In the genomic region with DNA sequence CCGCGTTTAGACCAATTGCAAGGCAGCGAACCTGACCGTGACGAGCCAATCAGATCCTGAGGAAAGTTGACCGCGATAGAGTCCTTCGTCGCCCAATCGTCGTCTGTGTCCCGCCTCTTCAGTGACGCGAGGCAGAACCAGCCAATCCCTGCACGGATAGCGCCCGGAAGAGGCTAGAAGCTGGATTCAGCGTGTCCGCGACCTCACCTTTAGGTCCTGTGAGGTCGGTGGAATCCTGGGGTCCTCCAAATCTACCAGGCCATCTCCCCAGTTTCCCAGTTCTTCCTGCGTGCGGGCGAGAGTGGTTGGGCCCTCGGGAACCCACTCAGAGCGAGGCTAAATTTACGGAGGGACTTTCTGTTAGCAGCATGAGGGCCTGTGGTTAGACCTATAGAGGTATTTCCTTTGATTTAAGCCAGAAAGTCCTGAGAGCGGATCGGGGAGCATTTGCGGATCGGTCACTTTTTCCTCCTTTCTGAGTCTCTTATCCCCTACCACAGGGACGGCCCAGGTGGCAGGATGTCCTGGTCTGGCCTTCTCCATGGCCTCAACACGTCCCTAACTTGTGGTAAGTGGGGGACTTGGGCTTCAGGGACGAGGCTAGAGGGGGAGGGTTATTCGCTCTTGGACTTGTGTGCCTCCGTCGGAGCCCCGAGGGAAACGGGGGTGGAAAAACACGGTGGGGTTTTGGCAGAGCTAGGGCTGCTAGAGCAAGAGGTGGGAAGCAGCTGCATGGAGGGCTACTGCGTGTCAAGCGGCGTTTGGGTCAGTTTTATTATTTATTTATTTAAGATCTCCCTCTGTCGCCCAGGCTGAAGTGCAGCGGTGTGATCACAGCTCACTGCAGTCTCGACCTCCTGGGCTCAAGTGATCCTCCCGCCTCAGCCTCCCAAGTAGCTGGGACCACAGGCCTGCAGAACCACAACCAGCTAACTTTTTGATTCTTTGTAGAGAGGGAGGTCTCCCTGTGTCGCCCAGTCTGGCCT, we compare ENCODE assay signal across 1 cellular context.
TF ChIP-seq lines count a peak whose summit lies in the region.

Gene MRPS12, plus strand, starts transcription at position 169 of the 986 bp plus-strand sequence. Its CDS starts 351 bp downstream, at position 520.

TF ChIP-seq in GM12878, 131 proteins besides CTCF, POLR2A, EP300 and RAD21 (continued from another document and continues in another):
- peak; percentile 75 for TF ChIP-seq CEBPZ (IDR thresholded peaks at IDR 0.05; ENCODE audit: low read depth, low read length)
- TF ChIP-seq, protein P1, sequence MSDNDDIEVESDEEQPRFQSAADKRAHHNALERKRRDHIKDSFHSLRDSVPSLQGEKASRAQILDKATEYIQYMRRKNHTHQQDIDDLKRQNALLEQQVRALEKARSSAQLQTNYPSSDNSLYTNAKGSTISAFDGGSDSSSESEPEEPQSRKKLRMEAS (IDR thresholded peaks at IDR 0.05; ENCODE audit: low read depth, low read length), result peak; percentile 42; the same call in 1 of the 2 replicates
- no peak for TF ChIP-seq ZNF24 (IDR thresholded peaks at IDR 0.05)
- TF ChIP-seq MEF2B (IDR thresholded peaks at IDR 0.05; ENCODE audit: partially characterized antibody, poor library complexity, severe bottlenecking), result no peak
- TF ChIP-seq HCFC1 (IDR thresholded peaks at IDR 0.05; ENCODE audit: low read length), result no peak
- TF ChIP-seq CEBPB (IDR thresholded peaks at IDR 0.05; ENCODE audit: borderline replicate concordance in 1 of 2, low read depth in 2 of 2, low read length in 2 of 2), result no peak
- TF ChIP-seq MEF2A (IDR thresholded peaks at IDR 0.05; ENCODE audit: insufficient read depth, low read depth, low read length), result no peak
- TF ChIP-seq, protein P2, sequence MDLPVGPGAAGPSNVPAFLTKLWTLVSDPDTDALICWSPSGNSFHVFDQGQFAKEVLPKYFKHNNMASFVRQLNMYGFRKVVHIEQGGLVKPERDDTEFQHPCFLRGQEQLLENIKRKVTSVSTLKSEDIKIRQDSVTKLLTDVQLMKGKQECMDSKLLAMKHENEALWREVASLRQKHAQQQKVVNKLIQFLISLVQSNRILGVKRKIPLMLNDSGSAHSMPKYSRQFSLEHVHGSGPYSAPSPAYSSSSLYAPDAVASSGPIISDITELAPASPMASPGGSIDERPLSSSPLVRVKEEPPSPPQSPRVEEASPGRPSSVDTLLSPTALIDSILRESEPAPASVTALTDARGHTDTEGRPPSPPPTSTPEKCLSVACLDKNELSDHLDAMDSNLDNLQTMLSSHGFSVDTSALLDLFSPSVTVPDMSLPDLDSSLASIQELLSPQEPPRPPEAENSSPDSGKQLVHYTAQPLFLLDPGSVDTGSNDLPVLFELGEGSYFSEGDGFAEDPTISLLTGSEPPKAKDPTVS (IDR thresholded peaks at IDR 0.05; ENCODE audit: low read depth, low read length), result no peak
- TF ChIP-seq E4F1 (IDR thresholded peaks at IDR 0.05; ENCODE audit: borderline replicate concordance, partially characterized antibody), result peak; percentile 18
- TF ChIP-seq NFYA (IDR thresholded peaks at IDR 0.05; ENCODE audit: borderline replicate concordance, low read depth, low read length), result peak; percentile 75
- TF ChIP-seq, protein P3, sequence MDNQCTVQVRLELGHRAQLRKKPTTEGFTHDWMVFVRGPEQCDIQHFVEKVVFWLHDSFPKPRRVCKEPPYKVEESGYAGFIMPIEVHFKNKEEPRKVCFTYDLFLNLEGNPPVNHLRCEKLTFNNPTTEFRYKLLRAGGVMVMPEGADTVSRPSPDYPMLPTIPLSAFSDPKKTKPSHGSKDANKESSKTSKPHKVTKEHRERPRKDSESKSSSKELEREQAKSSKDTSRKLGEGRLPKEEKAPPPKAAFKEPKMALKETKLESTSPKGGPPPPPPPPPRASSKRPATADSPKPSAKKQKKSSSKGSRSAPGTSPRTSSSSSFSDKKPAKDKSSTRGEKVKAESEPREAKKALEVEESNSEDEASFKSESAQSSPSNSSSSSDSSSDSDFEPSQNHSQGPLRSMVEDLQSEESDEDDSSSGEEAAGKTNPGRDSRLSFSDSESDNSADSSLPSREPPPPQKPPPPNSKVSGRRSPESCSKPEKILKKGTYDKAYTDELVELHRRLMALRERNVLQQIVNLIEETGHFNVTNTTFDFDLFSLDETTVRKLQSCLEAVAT (IDR thresholded peaks at IDR 0.05), result no peak
- no peak for TF ChIP-seq DPF2 (IDR thresholded peaks at IDR 0.05)
- TF ChIP-seq BACH1 (IDR thresholded peaks at IDR 0.05; ENCODE audit: borderline replicate concordance), result no peak
- no peak for TF ChIP-seq SREBF2 (IDR thresholded peaks at IDR 0.05; ENCODE audit: low read length)
- TF ChIP-seq RAD51 (IDR thresholded peaks at IDR 0.05), result no peak
- TF ChIP-seq SMARCA5 (IDR thresholded peaks at IDR 0.05), result peak; percentile 61
- TF ChIP-seq BCLAF1 (IDR thresholded peaks at IDR 0.05), result no peak
- TF ChIP-seq, protein P4, sequence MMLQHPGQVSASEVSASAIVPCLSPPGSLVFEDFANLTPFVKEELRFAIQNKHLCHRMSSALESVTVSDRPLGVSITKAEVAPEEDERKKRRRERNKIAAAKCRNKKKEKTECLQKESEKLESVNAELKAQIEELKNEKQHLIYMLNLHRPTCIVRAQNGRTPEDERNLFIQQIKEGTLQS (IDR thresholded peaks at IDR 0.05; ENCODE audit: borderline replicate concordance, extremely low read depth, low read depth, low read length), result no peak
- TF ChIP-seq SIN3A (IDR thresholded peaks at IDR 0.05; ENCODE audit: low read depth, low read length), result no peak; the same call in none of the 2 replicates
- TF ChIP-seq YY1 (IDR thresholded peaks at IDR 0.05; ENCODE audit: low read depth, low read length), result no peak
- TF ChIP-seq LARP7 (IDR thresholded peaks at IDR 0.05), result no peak
- 0 out of 2 replicates have a peak, but pooled peaks have one; percentile 59 for TF ChIP-seq RB1 (IDR thresholded peaks at IDR 0.05; ENCODE audit: borderline replicate concordance)
- peak; percentile 76 for TF ChIP-seq NR2F1 (conservative IDR thresholded peaks at IDR 0.05)
- TF ChIP-seq ATF2 (IDR thresholded peaks at IDR 0.05; ENCODE audit: low read length), result no peak
- TF ChIP-seq SPI1 (IDR thresholded peaks at IDR 0.05; ENCODE audit: borderline replicate concordance, insufficient read depth, low read depth, low read length), result no peak
- no peak; a peak in 1 of 4 replicates for TF ChIP-seq IKZF2 (IDR thresholded peaks at IDR 0.05)
- TF ChIP-seq ZNF622 (IDR thresholded peaks at IDR 0.05), result no peak
- TF ChIP-seq, protein P5, sequence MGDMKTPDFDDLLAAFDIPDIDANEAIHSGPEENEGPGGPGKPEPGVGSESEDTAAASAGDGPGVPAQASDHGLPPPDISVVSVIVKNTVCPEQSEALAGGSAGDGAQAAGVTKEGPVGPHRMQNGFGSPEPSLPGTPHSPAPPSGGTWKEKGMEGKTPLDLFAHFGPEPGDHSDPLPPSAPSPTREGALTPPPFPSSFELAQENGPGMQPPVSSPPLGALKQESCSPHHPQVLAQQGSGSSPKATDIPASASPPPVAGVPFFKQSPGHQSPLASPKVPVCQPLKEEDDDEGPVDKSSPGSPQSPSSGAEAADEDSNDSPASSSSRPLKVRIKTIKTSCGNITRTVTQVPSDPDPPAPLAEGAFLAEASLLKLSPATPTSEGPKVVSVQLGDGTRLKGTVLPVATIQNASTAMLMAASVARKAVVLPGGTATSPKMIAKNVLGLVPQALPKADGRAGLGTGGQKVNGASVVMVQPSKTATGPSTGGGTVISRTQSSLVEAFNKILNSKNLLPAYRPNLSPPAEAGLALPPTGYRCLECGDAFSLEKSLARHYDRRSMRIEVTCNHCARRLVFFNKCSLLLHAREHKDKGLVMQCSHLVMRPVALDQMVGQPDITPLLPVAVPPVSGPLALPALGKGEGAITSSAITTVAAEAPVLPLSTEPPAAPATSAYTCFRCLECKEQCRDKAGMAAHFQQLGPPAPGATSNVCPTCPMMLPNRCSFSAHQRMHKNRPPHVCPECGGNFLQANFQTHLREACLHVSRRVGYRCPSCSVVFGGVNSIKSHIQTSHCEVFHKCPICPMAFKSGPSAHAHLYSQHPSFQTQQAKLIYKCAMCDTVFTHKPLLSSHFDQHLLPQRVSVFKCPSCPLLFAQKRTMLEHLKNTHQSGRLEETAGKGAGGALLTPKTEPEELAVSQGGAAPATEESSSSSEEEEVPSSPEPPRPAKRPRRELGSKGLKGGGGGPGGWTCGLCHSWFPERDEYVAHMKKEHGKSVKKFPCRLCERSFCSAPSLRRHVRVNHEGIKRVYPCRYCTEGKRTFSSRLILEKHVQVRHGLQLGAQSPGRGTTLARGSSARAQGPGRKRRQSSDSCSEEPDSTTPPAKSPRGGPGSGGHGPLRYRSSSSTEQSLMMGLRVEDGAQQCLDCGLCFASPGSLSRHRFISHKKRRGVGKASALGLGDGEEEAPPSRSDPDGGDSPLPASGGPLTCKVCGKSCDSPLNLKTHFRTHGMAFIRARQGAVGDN (IDR thresholded peaks at IDR 0.05), result peak; percentile 38
- TF ChIP-seq SP1 (IDR thresholded peaks at IDR 0.05; ENCODE audit: low read depth, low read length), result peak; percentile 95
- no peak for TF ChIP-seq ZNF384 (IDR thresholded peaks at IDR 0.05; ENCODE audit: borderline replicate concordance, low read depth, low read length)
- no peak for TF ChIP-seq RELA (IDR thresholded peaks at IDR 0.05; ENCODE audit: borderline replicate concordance, partially characterized antibody)
- TF ChIP-seq, protein P6, sequence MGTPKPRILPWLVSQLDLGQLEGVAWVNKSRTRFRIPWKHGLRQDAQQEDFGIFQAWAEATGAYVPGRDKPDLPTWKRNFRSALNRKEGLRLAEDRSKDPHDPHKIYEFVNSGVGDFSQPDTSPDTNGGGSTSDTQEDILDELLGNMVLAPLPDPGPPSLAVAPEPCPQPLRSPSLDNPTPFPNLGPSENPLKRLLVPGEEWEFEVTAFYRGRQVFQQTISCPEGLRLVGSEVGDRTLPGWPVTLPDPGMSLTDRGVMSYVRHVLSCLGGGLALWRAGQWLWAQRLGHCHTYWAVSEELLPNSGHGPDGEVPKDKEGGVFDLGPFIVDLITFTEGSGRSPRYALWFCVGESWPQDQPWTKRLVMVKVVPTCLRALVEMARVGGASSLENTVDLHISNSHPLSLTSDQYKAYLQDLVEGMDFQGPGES (IDR thresholded peaks at IDR 0.05), result peak; percentile 75; the same call in 1 of the 2 replicates
- TF ChIP-seq TARDBP (IDR thresholded peaks at IDR 0.05; ENCODE audit: borderline replicate concordance), result no peak
- TF ChIP-seq KLF5 (IDR thresholded peaks at IDR 0.05; ENCODE audit: partially characterized antibody), result no peak
